In the genomic region with DNA sequence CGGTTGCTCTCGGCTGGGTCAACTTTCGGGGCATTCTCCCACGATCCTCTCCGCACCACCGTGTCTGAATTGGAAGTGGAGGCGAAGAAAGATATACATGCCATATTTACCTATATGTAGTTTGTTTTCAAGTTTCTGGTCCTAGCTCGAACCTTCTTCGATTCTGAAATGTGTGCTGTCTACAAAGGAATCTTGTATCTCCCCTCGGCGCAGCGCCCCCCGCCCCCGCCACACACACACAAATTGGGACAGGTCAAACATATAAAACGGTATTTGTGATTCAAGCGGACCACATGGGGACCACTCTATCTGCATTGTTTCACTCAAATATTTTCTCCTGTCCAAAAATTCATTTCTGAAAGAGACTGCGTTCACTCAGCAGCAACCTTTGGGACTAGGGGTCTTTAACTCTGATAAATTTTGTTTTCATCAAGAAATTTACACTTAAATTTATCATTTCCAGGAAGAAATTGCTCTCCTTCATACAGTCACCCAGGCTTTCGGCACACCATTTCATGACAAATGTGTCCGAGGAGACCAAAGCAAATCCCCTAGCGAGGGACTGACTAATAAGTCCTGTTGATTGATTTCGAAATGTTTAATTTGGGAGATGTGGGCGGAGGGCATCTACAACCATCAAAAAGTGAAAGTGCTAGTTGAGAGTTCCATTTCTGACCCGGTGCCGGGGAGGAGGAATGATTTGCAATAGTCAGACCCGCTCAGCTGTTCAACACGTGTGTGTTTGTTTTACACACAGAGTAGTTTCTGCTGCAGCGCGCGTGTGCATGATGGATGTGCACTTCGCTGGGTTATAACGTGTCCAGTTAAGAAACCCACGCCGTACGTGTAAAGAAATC, we compare ENCODE assay signal across 1 cellular context.
A peak's percentile ranks its signal among the peaks of the same experiment; 100 is the strongest.
TF ChIP-seq lines count a peak whose summit lies in the region.

No MANE protein-coding gene starts in this region.

TF ChIP-seq in HEK293, 187 proteins besides CTCF, POLR2A, EP300 and RAD21 (continued from another document):
- TF ChIP-seq, protein P1, sequence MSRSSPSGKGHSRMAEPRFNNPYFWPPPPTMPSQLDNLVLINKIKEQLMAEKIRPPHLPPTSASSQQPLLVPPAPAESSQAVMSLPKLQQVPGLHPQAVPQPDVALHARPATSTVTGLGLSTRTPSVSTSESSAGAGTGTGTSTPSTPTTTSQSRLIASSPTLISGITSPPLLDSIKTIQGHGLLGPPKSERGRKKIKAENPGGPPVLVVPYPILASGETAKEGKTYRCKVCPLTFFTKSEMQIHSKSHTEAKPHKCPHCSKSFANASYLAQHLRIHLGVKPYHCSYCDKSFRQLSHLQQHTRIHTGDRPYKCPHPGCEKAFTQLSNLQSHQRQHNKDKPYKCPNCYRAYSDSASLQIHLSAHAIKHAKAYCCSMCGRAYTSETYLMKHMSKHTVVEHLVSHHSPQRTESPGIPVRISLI (tag by site-specific recombination; IDR thresholded peaks at IDR 0.05) = no peak
- TF ChIP-seq BCL11B (tag by site-specific recombination; IDR thresholded peaks at IDR 0.05; ENCODE audit: low read depth) (no peak), ZNF211 (tag by site-specific recombination; IDR thresholded peaks at IDR 0.05; ENCODE audit: low read depth) (no peak), ZNF433 (tag by site-specific recombination; IDR thresholded peaks at IDR 0.05; ENCODE audit: low read depth) (no peak), ZFP3 (tag by site-specific recombination; IDR thresholded peaks at IDR 0.05; ENCODE audit: low read depth) (no peak), ZNF76 (tag by site-specific recombination; IDR thresholded peaks at IDR 0.05; ENCODE audit: borderline replicate concordance, low read depth) (peak; percentile 50; the same call in 1 of the 2 replicates), ZNF776 (tag by site-specific recombination; IDR thresholded peaks at IDR 0.05; ENCODE audit: borderline replicate concordance) (no peak), SCRT1 (tag by site-specific recombination; IDR thresholded peaks at IDR 0.05; ENCODE audit: borderline replicate concordance) (peak; percentile 22; the same call in 1 of the 2 replicates), SCRT2 (tag by site-specific recombination; IDR thresholded peaks at IDR 0.05) (peak; percentile 94), ZSCAN30 (tag by site-specific recombination; IDR thresholded peaks at IDR 0.05) (no peak), ZNF843 (tag by site-specific recombination; IDR thresholded peaks at IDR 0.05) (no peak), ZNF785 (tag by site-specific recombination; IDR thresholded peaks at IDR 0.05) (no peak), ZBTB8A (tag by site-specific recombination; IDR thresholded peaks at IDR 0.05) (no peak), ZNF600 (tag by site-specific recombination; IDR thresholded peaks at IDR 0.05) (peak; percentile 28; the same call in 1 of the 2 replicates), ZNF221 (tag by site-specific recombination; IDR thresholded peaks at IDR 0.05; ENCODE audit: borderline replicate concordance) (no peak), ZNF223 (tag by site-specific recombination; IDR thresholded peaks at IDR 0.05) (no peak), ZNF24 (tag by site-specific recombination; IDR thresholded peaks at IDR 0.05) (no peak), GLI4 (tag by site-specific recombination; IDR thresholded peaks at IDR 0.05) (no peak), ZNF48 (tag by site-specific recombination; IDR thresholded peaks at IDR 0.05) (no peak), ZNF701 (tag by site-specific recombination; IDR thresholded peaks at IDR 0.05) (no peak), ZNF175 (tag by site-specific recombination; IDR thresholded peaks at IDR 0.05) (no peak), WT1 (tag by site-specific recombination; IDR thresholded peaks at IDR 0.05) (0 out of 2 replicates have a peak, but pooled peaks have one; percentile 2), ZNF530 (tag by site-specific recombination; IDR thresholded peaks at IDR 0.05; ENCODE audit: low read depth) (no peak)
- TF ChIP-seq, protein P2, sequence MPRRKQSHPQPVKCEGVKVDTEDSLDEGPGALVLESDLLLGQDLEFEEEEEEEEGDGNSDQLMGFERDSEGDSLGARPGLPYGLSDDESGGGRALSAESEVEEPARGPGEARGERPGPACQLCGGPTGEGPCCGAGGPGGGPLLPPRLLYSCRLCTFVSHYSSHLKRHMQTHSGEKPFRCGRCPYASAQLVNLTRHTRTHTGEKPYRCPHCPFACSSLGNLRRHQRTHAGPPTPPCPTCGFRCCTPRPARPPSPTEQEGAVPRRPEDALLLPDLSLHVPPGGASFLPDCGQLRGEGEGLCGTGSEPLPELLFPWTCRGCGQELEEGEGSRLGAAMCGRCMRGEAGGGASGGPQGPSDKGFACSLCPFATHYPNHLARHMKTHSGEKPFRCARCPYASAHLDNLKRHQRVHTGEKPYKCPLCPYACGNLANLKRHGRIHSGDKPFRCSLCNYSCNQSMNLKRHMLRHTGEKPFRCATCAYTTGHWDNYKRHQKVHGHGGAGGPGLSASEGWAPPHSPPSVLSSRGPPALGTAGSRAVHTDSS (tag by site-specific recombination; IDR thresholded peaks at IDR 0.05) = no peak
- TF ChIP-seq, protein P3, sequence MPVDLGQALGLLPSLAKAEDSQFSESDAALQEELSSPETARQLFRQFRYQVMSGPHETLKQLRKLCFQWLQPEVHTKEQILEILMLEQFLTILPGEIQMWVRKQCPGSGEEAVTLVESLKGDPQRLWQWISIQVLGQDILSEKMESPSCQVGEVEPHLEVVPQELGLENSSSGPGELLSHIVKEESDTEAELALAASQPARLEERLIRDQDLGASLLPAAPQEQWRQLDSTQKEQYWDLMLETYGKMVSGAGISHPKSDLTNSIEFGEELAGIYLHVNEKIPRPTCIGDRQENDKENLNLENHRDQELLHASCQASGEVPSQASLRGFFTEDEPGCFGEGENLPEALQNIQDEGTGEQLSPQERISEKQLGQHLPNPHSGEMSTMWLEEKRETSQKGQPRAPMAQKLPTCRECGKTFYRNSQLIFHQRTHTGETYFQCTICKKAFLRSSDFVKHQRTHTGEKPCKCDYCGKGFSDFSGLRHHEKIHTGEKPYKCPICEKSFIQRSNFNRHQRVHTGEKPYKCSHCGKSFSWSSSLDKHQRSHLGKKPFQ (tag by site-specific recombination; IDR thresholded peaks at IDR 0.05) = no peak
- TF ChIP-seq, protein P4, sequence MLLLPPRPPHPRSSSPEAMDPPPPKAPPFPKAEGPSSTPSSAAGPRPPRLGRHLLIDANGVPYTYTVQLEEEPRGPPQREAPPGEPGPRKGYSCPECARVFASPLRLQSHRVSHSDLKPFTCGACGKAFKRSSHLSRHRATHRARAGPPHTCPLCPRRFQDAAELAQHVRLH (tag by site-specific recombination; IDR thresholded peaks at IDR 0.05) = no peak
- TF ChIP-seq, protein P5, sequence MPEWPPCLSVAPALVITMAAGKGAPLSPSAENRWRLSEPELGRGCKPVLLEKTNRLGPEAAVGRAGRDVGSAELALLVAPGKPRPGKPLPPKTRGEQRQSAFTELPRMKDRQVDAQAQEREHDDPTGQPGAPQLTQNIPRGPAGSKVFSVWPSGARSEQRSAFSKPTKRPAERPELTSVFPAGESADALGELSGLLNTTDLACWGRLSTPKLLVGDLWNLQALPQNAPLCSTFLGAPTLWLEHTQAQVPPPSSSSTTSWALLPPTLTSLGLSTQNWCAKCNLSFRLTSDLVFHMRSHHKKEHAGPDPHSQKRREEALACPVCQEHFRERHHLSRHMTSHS (tag by site-specific recombination; IDR thresholded peaks at IDR 0.05) = no peak
- TF ChIP-seq, protein P6, sequence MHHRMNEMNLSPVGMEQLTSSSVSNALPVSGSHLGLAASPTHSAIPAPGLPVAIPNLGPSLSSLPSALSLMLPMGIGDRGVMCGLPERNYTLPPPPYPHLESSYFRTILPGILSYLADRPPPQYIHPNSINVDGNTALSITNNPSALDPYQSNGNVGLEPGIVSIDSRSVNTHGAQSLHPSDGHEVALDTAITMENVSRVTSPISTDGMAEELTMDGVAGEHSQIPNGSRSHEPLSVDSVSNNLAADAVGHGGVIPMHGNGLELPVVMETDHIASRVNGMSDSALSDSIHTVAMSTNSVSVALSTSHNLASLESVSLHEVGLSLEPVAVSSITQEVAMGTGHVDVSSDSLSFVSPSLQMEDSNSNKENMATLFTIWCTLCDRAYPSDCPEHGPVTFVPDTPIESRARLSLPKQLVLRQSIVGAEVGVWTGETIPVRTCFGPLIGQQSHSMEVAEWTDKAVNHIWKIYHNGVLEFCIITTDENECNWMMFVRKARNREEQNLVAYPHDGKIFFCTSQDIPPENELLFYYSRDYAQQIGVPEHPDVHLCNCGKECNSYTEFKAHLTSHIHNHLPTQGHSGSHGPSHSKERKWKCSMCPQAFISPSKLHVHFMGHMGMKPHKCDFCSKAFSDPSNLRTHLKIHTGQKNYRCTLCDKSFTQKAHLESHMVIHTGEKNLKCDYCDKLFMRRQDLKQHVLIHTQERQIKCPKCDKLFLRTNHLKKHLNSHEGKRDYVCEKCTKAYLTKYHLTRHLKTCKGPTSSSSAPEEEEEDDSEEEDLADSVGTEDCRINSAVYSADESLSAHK (tag by site-specific recombination; IDR thresholded peaks at IDR 0.05) = no peak
- TF ChIP-seq, protein P7, sequence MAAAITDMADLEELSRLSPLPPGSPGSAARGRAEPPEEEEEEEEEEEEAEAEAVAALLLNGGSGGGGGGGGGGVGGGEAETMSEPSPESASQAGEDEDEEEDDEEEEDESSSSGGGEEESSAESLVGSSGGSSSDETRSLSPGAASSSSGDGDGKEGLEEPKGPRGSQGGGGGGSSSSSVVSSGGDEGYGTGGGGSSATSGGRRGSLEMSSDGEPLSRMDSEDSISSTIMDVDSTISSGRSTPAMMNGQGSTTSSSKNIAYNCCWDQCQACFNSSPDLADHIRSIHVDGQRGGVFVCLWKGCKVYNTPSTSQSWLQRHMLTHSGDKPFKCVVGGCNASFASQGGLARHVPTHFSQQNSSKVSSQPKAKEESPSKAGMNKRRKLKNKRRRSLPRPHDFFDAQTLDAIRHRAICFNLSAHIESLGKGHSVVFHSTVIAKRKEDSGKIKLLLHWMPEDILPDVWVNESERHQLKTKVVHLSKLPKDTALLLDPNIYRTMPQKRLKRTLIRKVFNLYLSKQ (tag by site-specific recombination; IDR thresholded peaks at IDR 0.05; ENCODE audit: borderline replicate concordance) = no peak
- TF ChIP-seq, protein P8, sequence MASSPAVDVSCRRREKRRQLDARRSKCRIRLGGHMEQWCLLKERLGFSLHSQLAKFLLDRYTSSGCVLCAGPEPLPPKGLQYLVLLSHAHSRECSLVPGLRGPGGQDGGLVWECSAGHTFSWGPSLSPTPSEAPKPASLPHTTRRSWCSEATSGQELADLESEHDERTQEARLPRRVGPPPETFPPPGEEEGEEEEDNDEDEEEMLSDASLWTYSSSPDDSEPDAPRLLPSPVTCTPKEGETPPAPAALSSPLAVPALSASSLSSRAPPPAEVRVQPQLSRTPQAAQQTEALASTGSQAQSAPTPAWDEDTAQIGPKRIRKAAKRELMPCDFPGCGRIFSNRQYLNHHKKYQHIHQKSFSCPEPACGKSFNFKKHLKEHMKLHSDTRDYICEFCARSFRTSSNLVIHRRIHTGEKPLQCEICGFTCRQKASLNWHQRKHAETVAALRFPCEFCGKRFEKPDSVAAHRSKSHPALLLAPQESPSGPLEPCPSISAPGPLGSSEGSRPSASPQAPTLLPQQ (tag by site-specific recombination; IDR thresholded peaks at IDR 0.05) = no peak
- TF ChIP-seq, protein P9, sequence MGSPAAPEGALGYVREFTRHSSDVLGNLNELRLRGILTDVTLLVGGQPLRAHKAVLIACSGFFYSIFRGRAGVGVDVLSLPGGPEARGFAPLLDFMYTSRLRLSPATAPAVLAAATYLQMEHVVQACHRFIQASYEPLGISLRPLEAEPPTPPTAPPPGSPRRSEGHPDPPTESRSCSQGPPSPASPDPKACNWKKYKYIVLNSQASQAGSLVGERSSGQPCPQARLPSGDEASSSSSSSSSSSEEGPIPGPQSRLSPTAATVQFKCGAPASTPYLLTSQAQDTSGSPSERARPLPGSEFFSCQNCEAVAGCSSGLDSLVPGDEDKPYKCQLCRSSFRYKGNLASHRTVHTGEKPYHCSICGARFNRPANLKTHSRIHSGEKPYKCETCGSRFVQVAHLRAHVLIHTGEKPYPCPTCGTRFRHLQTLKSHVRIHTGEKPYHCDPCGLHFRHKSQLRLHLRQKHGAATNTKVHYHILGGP (tag by site-specific recombination; IDR thresholded peaks at IDR 0.05) = no peak
